Comparison of ENCODE assay signal across 8 cellular contexts in the genomic region with DNA sequence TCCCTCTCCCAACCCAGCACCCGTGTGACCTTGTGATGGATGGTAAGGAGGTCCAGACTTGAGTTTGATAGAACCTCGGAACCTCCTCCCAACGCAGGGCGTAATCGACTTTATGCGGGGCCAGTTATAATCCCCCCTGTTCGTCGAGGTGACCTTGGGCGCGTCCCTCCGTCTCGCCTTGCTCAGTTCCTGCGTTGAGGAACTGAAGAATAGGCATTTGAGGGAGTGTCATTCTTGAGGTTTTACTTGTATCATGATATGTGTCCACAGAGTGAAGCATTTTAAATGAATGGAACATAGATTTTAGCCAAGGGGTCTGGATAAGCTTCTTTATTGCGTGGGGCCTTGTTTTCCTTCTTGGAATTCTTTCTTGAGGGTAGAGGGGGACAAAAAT. TPM values are rescaled to one million over a fixed set of nuclear protein-coding genes. Genes with fewer than 3 reads are reported as not detected.
DNase-seq lines count a peak whose midpoint lies in the region; ATAC-seq, FAIRE-seq and TF ChIP-seq lines count a peak whose summit lies in the region.

No MANE protein-coding gene starts in this region.

- H3K27ac ChIP-seq in iPS DF 6.9 (ENCODE audit: low read length) = no peak overlapping the region
- peak overlapping the region; percentile 84 for H3K27ac ChIP-seq in subcutaneous abdominal adipose tissue (ENCODE audit: low read depth, low read length)

- no peak for TF ChIP-seq CTCF in WTC11 (IDR thresholded peaks at IDR 0.05)

- H3K27me3 ChIP-seq in iPS DF 6.9 (ENCODE audit: control insufficient read depth, insufficient read depth, low read length) = no peaks in the 10 kb centered on the region
- H3K27me3 ChIP-seq in subcutaneous abdominal adipose tissue (ENCODE audit: control insufficient read depth in 5 of 5, insufficient read depth in 4 of 5, low read length in 5 of 5) = no peaks in the 10 kb centered on the region

- H3K36me3 Mint-ChIP-seq in activated CD4-positive, alpha-beta T cell treated with anti-CD3 and anti-CD28 coated beads, Interleukin-2, amount 10 ng/mL, durations not matched to agents 24 days and 14 days (ENCODE audit: low read depth) = peaks cover 34% of the 10 kb centered on the region
- H3K36me3 Mint-ChIP-seq in WTC11 = peaks cover 31% of the 10 kb centered on the region

- peak overlapping the region; percentile 72 for H3K4me3 ChIP-seq in iPS DF 6.9 (ENCODE audit: low read length)
- H3K4me3 ChIP-seq in subcutaneous abdominal adipose tissue (ENCODE audit: low read depth in 1 of 5, low read length in 5 of 5) = peak overlapping the region; percentile 89 to 100 (median 99)

- FAIRE-seq in urothelium cell line (lab: Jason Lieb, UNC) (no peak), HTR-8/SVneo (lab: Jason Lieb, UNC) (no peak)

- H3K9me3 ChIP-seq in iPS DF 6.9 (ENCODE audit: control insufficient read depth, insufficient read depth, low read length) (no peaks in the 10 kb centered on the region), subcutaneous abdominal adipose tissue (ENCODE audit: control insufficient read depth in 5 of 5, low read length in 5 of 5) (no peaks in the 10 kb centered on the region)

- no peaks in the 10 kb centered on the region for H3K9me3 Mint-ChIP-seq in activated CD4-positive, alpha-beta T cell treated with anti-CD3 and anti-CD28 coated beads, Interleukin-2, amount 10 ng/mL, durations not matched to agents 24 days and 14 days
- no peaks in the 10 kb centered on the region for H3K9me3 Mint-ChIP-seq in WTC11

- no peak for DNase-seq in activated CD4-positive, alpha-beta T cell treated with anti-CD3 and anti-CD28 coated beads, Interleukin-2, amount 10 ng/mL, durations not matched to agents 24 days and 14 days
- no peak for DNase-seq in activated CD4-positive, alpha-beta T cell treated with anti-CD3 and anti-CD28 coated beads, Interleukin-2, amount 50 U/mL, for 48 hours
- DNase-seq in WTC11 (ENCODE audit: low spot score) = no peak
- no peak for DNase-seq in iPS DF 6.9 (ENCODE audit: low read depth, low spot score)
- DNase-seq in urothelium cell line (ENCODE audit: low spot score) = no peak
- no peak for DNase-seq in HTR-8/SVneo (ENCODE audit: insufficient read length, low spot score)
- DNase-seq in OCI-M1 (lab: John Stamatoyannopoulos, UW) = no peak

- no peak for ATAC-seq in WTC11

- peak overlapping the region; percentile 80 to 99 (median 86) for H3K9ac ChIP-seq in subcutaneous abdominal adipose tissue (ENCODE audit: low read length in 5 of 5)

- CTCF ChIA-PET in WTC11 (lab: Charles Lee) = interaction anchor here (1.0 to 4.5 kb wide), 5 partner anchors 10 to 78 kb away, joined by 3 to 38 read pairs (median 9); partner anchors contain the start of genes ELF3 and LMOD1

- no CpG with 5 or more reads among the region's 14 CpGs for whole genome bisulfite sequencing in iPS DF 6.9 (ENCODE audit: insufficient coverage, insufficient read length)

- H3K4me1 ChIP-seq in iPS DF 6.9 (ENCODE audit: control insufficient read depth, insufficient read depth, low read length) = no peaks in the 10 kb centered on the region
- H3K4me1 ChIP-seq in subcutaneous abdominal adipose tissue (ENCODE audit: control insufficient read depth in 5 of 5, insufficient read depth in 5 of 5, low read length in 5 of 5) = peaks cover 0 to 16% (median 12%) of the 10 kb centered on the region in 5 donors

- H3K27me3 Mint-ChIP-seq in activated CD4-positive, alpha-beta T cell treated with anti-CD3 and anti-CD28 coated beads, Interleukin-2, amount 10 ng/mL, durations not matched to agents 24 days and 14 days = peaks cover 2% of the 10 kb centered on the region
- H3K27me3 Mint-ChIP-seq in WTC11 (ENCODE audit: low read depth) = no peaks in the 10 kb centered on the region

- peak overlapping the region; percentile 100 for H3K4me3 Mint-ChIP-seq in activated CD4-positive, alpha-beta T cell treated with anti-CD3 and anti-CD28 coated beads, Interleukin-2, amount 10 ng/mL, durations not matched to agents 24 days and 14 days
- peak overlapping the region; percentile 97 for H3K4me3 Mint-ChIP-seq in WTC11

- peak overlapping the region; percentile 93 for H3K27ac Mint-ChIP-seq in activated CD4-positive, alpha-beta T cell treated with anti-CD3 and anti-CD28 coated beads, Interleukin-2, amount 10 ng/mL, durations not matched to agents 24 days and 14 days
- H3K27ac Mint-ChIP-seq in WTC11 = peak overlapping the region; percentile 98

- intact Hi-C loops in activated CD4-positive, alpha-beta T cell treated with anti-CD3 and anti-CD28 coated beads, Interleukin-2, amount 10 ng/mL, durations not matched to agents 24 days and 14 days (cut with micrococcal nuclease) = loop anchor here (1.0 to 5.0 kb wide), 3 partner anchors 27 to 126 kb away; partner anchors contain the start of genes IPO9 and RNPEP

- H3K36me3 ChIP-seq in iPS DF 6.9 (ENCODE audit: control insufficient read depth, insufficient read depth, low read length) (peaks cover 9% of the 10 kb centered on the region; the same call in 1 of the 2 replicates), subcutaneous abdominal adipose tissue (ENCODE audit: control insufficient read depth in 5 of 5, insufficient read depth in 5 of 5, low read length in 5 of 5) (peaks cover 0 to 17% (median 15%) of the 10 kb centered on the region in 5 donors)

- H3K4me1 Mint-ChIP-seq in activated CD4-positive, alpha-beta T cell treated with anti-CD3 and anti-CD28 coated beads, Interleukin-2, amount 10 ng/mL, durations not matched to agents 24 days and 14 days = peaks cover 16% of the 10 kb centered on the region
- H3K4me1 Mint-ChIP-seq in WTC11 = peaks cover 10% of the 10 kb centered on the region

- POLR2A ChIA-PET in WTC11 (lab: Charles Lee) = interaction anchor here (0.9 to 2.5 kb wide), 6 partner anchors 9 to 62 kb away, joined by 3 to 14 read pairs (median 4); partner anchors contain the start of genes ELF3 and LMOD1

TF ChIP-seq in WTC11, 78 proteins besides CTCF, POLR2A, EP300 and RAD21:
- TF ChIP-seq, protein P1, sequence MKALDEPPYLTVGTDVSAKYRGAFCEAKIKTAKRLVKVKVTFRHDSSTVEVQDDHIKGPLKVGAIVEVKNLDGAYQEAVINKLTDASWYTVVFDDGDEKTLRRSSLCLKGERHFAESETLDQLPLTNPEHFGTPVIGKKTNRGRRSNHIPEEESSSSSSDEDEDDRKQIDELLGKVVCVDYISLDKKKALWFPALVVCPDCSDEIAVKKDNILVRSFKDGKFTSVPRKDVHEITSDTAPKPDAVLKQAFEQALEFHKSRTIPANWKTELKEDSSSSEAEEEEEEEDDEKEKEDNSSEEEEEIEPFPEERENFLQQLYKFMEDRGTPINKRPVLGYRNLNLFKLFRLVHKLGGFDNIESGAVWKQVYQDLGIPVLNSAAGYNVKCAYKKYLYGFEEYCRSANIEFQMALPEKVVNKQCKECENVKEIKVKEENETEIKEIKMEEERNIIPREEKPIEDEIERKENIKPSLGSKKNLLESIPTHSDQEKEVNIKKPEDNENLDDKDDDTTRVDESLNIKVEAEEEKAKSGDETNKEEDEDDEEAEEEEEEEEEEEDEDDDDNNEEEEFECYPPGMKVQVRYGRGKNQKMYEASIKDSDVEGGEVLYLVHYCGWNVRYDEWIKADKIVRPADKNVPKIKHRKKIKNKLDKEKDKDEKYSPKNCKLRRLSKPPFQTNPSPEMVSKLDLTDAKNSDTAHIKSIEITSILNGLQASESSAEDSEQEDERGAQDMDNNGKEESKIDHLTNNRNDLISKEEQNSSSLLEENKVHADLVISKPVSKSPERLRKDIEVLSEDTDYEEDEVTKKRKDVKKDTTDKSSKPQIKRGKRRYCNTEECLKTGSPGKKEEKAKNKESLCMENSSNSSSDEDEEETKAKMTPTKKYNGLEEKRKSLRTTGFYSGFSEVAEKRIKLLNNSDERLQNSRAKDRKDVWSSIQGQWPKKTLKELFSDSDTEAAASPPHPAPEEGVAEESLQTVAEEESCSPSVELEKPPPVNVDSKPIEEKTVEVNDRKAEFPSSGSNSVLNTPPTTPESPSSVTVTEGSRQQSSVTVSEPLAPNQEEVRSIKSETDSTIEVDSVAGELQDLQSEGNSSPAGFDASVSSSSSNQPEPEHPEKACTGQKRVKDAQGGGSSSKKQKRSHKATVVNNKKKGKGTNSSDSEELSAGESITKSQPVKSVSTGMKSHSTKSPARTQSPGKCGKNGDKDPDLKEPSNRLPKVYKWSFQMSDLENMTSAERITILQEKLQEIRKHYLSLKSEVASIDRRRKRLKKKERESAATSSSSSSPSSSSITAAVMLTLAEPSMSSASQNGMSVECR (CRISPR knock-in tag; IDR thresholded peaks at IDR 0.05; ENCODE audit: borderline replicate concordance) = 0 out of 2 replicates have a peak, but pooled peaks have one; percentile 5
- TF ChIP-seq USF1 (CRISPR knock-in tag; IDR thresholded peaks at IDR 0.05) = no peak
TF ChIP-seq in WTC11: peak in this region for 1.

RNA-seq across cellular contexts. Expression of gene TIMM17A, which starts 0.4 kb away (rescaled TPM):
- total RNA-seq in activated CD4-positive, alpha-beta T cell treated with anti-CD3 and anti-CD28 coated beads, Interleukin-2, amount 10 ng/mL, durations not matched to agents 24 days and 14 days = 119 and 122 TPM in 2 replicates
- total RNA-seq in WTC11 (2021) = 50.3 to 56.1 TPM (median 51.2 TPM) in 3 replicates

RNA-seq across cellular contexts. Expression of gene LMOD1, which starts 9.4 kb away (rescaled TPM):
- not detected in 2 replicates for total RNA-seq in activated CD4-positive, alpha-beta T cell treated with anti-CD3 and anti-CD28 coated beads, Interleukin-2, amount 10 ng/mL, durations not matched to agents 24 days and 14 days
- total RNA-seq in WTC11 (2021) = 1.5 to 1.9 TPM (median 1.6 TPM) in 3 replicates

RNA-seq across cellular contexts. Expression of gene RNPEP, which starts 26.7 kb away (rescaled TPM):
- total RNA-seq in activated CD4-positive, alpha-beta T cell treated with anti-CD3 and anti-CD28 coated beads, Interleukin-2, amount 10 ng/mL, durations not matched to agents 24 days and 14 days = 34.2 and 36.1 TPM in 2 replicates
- 57.4 to 61.6 TPM (median 59.2 TPM) in 3 replicates for total RNA-seq in WTC11 (2021)

RNA-seq across cellular contexts. Expression of gene ELF3, which starts 54.6 kb away (rescaled TPM):
- 0.14 and 0.68 TPM in 2 replicates for total RNA-seq in activated CD4-positive, alpha-beta T cell treated with anti-CD3 and anti-CD28 coated beads, Interleukin-2, amount 10 ng/mL, durations not matched to agents 24 days and 14 days
- 13.7 to 15.0 TPM (median 14.4 TPM) in 3 replicates for total RNA-seq in WTC11 (2021)
